23 cellular contexts compared by ENCODE assay signal in genomic region chr1:209809601-209810000, GRCh38. TPM values are rescaled to one million over a fixed set of nuclear protein-coding genes. Genes with fewer than 3 reads are reported as not detected.
"Had no signal": no experiment of that assay in that cellular context is flagged by ENCODE, and none has a peak within 500 bp of the region (broad histone marks: within the 10 kb centered on the region; RNA-seq: fewer than 3 reads in every experiment).

No MANE protein-coding gene starts in this region.

- H3K27me3 ChIP-seq: gastroesophageal sphincter, heart right ventricle, right lobe of liver had no signal

- ATAC-seq: activated CD8-positive, alpha-beta T cell treated with anti-CD3 and anti-CD28 coated beads for 36 hours; activated naive CD4-positive, alpha-beta T cell treated with anti-CD3 and anti-CD28 coated beads, Interleukin-2, amount 50 U/mL, for 72 hours; gastroesophageal sphincter; heart right ventricle; left cardiac atrium; naive thymus-derived CD4-positive, alpha-beta T cell; right lobe of liver; stimulated activated memory B cell treated with anti-CD40 and anti-IgM and Interleukin-4, amounts not matched to agents 10 μg/mL and 1 μg/mL and 100 μg/mL, for 72 hours had no signal

- H3K36me3 ChIP-seq: gastroesophageal sphincter, heart right ventricle, neural progenitor cell, prostate gland, right lobe of liver had no signal

- H3K27me3 Mint-ChIP-seq: activated CD8-positive, alpha-beta T cell treated with anti-CD3 and anti-CD28 coated beads for 36 hours; stimulated activated memory B cell treated with anti-CD40 and anti-IgM and Interleukin-4, amounts not matched to agents 10 μg/mL and 1 μg/mL and 100 μg/mL, for 72 hours had no signal

- H3K27ac Mint-ChIP-seq: activated CD8-positive, alpha-beta T cell treated with anti-CD3 and anti-CD28 coated beads for 36 hours; activated naive CD4-positive, alpha-beta T cell treated with anti-CD3 and anti-CD28 coated beads, Interleukin-2, amount 50 U/mL, for 72 hours; neural progenitor cell; stimulated activated memory B cell treated with anti-CD40 and anti-IgM and Interleukin-4, amounts not matched to agents 10 μg/mL and 1 μg/mL and 100 μg/mL, for 72 hours had no signal

- H3K27ac ChIP-seq: dorsolateral prefrontal cortex, gastroesophageal sphincter, heart right ventricle, neural progenitor cell, prostate gland, right lobe of liver had no signal

- H3K4me1 ChIP-seq: prostate gland, right lobe of liver had no signal

- DNase-seq: activated CD4-positive, alpha-beta T cell treated with anti-CD3 and anti-CD28 coated beads for 48 hours; activated CD4-positive, CD25-positive, alpha-beta regulatory T cell; activated CD8-positive, alpha-beta T cell treated with anti-CD3 and anti-CD28 coated beads for 36 hours; activated gamma-delta T cell; activated T-cell treated with anti-CD3 and anti-CD28 coated beads, Interleukin-2, amount 50 U/mL, for 48 hours; amniotic stem cell; central memory CD4-positive, alpha-beta T cell; dorsolateral prefrontal cortex; erythroblast; heart right ventricle; left cardiac atrium; mesendoderm; naive thymus-derived CD4-positive, alpha-beta T cell; right lobe of liver; small intestine; stimulated activated CD4-positive, alpha-beta T cell treated with anti-CD3 and anti-CD28 coated beads, Interleukin-4, amount 100 ng/mL, for 24 hours; T1000 had no signal

- H3K4me3 Mint-ChIP-seq: activated CD8-positive, alpha-beta T cell treated with anti-CD3 and anti-CD28 coated beads for 36 hours; naive thymus-derived CD4-positive, alpha-beta T cell; neural progenitor cell; stimulated activated memory B cell treated with anti-CD40 and anti-IgM and Interleukin-4, amounts not matched to agents 10 μg/mL and 1 μg/mL and 100 μg/mL, for 72 hours had no signal

- H3K4me3 ChIP-seq: dorsolateral prefrontal cortex, gastroesophageal sphincter, heart right ventricle, neural progenitor cell, prostate gland, right lobe of liver had no signal

- H3K9me3 ChIP-seq: gastroesophageal sphincter, heart right ventricle, prostate gland, right lobe of liver had no signal

- H3K9me3 Mint-ChIP-seq: activated CD8-positive, alpha-beta T cell treated with anti-CD3 and anti-CD28 coated beads for 36 hours; activated naive CD4-positive, alpha-beta T cell treated with anti-CD3 and anti-CD28 coated beads, Interleukin-2, amount 50 U/mL, for 72 hours; stimulated activated memory B cell treated with anti-CD40 and anti-IgM and Interleukin-4, amounts not matched to agents 10 μg/mL and 1 μg/mL and 100 μg/mL, for 72 hours had no signal

- H3K36me3 Mint-ChIP-seq: activated naive CD4-positive, alpha-beta T cell treated with anti-CD3 and anti-CD28 coated beads, Interleukin-2, amount 50 U/mL, for 72 hours; neural progenitor cell; stimulated activated memory B cell treated with anti-CD40 and anti-IgM and Interleukin-4, amounts not matched to agents 10 μg/mL and 1 μg/mL and 100 μg/mL, for 72 hours had no signal

RNA-seq across cellular contexts. Expression of gene IRF6, which starts 3.7 kb away (rescaled TPM):
- total RNA-seq: osteocyte had no signal

RNA-seq across cellular contexts. Expression of gene TRAF3IP3, which starts 53.7 kb away (rescaled TPM):
- total RNA-seq: osteocyte had no signal
